ENCODE assay signal across 1 cellular context in genomic region chr10:70559861-70560260, GRCh38.
TF ChIP-seq lines count a peak whose summit lies in the region.

No MANE protein-coding gene starts in this region.

TF ChIP-seq in GM23338, 12 proteins besides CTCF, POLR2A, EP300 and RAD21 (continued from another document):
- TF ChIP-seq ZNF462 (CRISPR knock-in tag; IDR thresholded peaks at IDR 0.05) (no peak), CREB1 (CRISPR knock-in tag; IDR thresholded peaks at IDR 0.05; ENCODE audit: low read depth) (no peak), EZH2phosphoT487 (IDR thresholded peaks at IDR 0.05; ENCODE audit: unreplicated experiment) (no peak), REST (IDR thresholded peaks at IDR 0.05; ENCODE audit: unreplicated experiment) (no peak), POLR2AphosphoS5 (IDR thresholded peaks at IDR 0.05; ENCODE audit: low read depth) (no peak), NANOG (IDR thresholded peaks at IDR 0.05; ENCODE audit: borderline replicate concordance) (no peak), ZNF331 (CRISPR knock-in tag; IDR thresholded peaks at IDR 0.05; ENCODE audit: low read depth) (no peak), ETS1 (IDR thresholded peaks at IDR 0.05) (no peak)
